In the genomic region with DNA sequence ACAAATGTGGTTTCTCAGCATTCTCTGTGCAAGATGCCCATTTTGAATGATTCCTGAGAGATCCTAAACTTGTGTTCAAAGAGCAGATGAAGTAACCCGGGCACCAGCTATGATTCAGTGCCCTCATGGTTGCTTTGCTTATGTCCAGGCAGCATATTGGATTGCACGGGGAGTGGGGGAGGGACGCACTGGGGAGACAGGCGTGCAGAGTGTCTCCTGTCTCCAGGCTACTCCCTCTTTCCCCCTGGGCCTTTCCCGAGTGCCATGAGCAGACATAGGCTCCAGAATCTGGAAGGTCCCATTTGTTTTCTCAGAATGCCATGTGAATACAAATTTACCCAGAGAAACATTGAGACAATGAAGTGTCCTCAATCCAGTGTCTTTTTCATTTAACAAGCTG, we compare ENCODE assay signal across 21 cellular contexts.
"Had no signal": no experiment of that assay in that cellular context is flagged by ENCODE, and none has a peak within 500 bp of the region (broad histone marks: within the 10 kb centered on the region; RNA-seq: fewer than 3 reads in every experiment).

No MANE protein-coding gene starts in this region.

- ATAC-seq: activated CD8-positive, alpha-beta memory T cell treated with anti-CD3 and anti-CD28 coated beads, Interleukin-2, amount 10 ng/mL, durations not matched to agents 7 days and 5 days; body of pancreas; SK-N-SH treated with all-trans-retinoic acid at 6 μM for 48 hours; WTC11 had no signal

- DNase-seq: activated CD4-positive, alpha-beta T cell treated with anti-CD3 and anti-CD28 coated beads for 48 hours; activated CD4-positive, alpha-beta T cell treated with anti-CD3 and anti-CD28 coated beads, Interleukin-2, amount 50 U/mL, for 48 hours; activated CD4-positive, CD25-positive, alpha-beta regulatory T cell treated with anti-CD3 and anti-CD28 coated beads, Interleukin-2, amount 50 U/mL, for 72 hours; activated CD8-positive, alpha-beta memory T cell treated with anti-CD3 and anti-CD28 coated beads, Interleukin-2, amount 10 ng/mL, durations not matched to agents 7 days and 5 days; activated effector memory CD4-positive, alpha-beta T cell treated with Interleukin-2 at 50 U/mL for 16 hours; activated naive CD4-positive, alpha-beta T cell; activated T-cell treated with anti-CD3 and anti-CD28 coated beads, Interleukin-2, amount 50 U/mL, for 24 hours; aorta; body of pancreas; Kasumi-1; NCI-H1105 treated with DMSO at 0.1 percent for 48 hours; NCI-H146; NCI-H1930; NCI-H2171; NCI-H2227 treated with DMSO at 0.1 percent for 48 hours; NCI-H69; NK-92 treated with Interleukin-12 subunit alpha and Interleukin-12 subunit beta, amount 100 ng/mL, for 24 hours; Peyer's patch; SHP77 had no signal
